Comparison of ENCODE assay signal across 8 cellular contexts in genomic region chr5:56479701-56480304, GRCh38.
DNase-seq lines count a peak whose midpoint lies in the region; ATAC-seq and TF ChIP-seq lines count a peak whose summit lies in the region.

No MANE protein-coding gene starts in this region.

- H4K91ac ChIP-seq in mesenchymal stem cell (ENCODE audit: low read length) = no peak overlapping the region

- peak overlapping the region; percentile 51 to 98 for H3K4ac ChIP-seq in mesenchymal stem cell (ENCODE audit: low read depth in 1 of 2, low read length in 2 of 2)

- no peaks in the 10 kb centered on the region for H4K20me1 ChIP-seq in Karpas-422 (ENCODE audit: insufficient read depth, low read depth, low read length)

- DNase-seq in Karpas-422 = peak; percentile 61
- DNase-seq in astrocyte of the hippocampus (ENCODE audit: low read depth, low spot score) = peak; percentile 27
- DNase-seq in mesenchymal stem cell = no peak
- no peak for DNase-seq in tibial nerve (ENCODE audit: low spot score in 2 of 2)
- no peak for DNase-seq in NCI-H748 treated with DMSO at 0.1 percent for 48 hours (lab: John Stamatoyannopoulos, UW)
- DNase-seq in NK-92 (lab: John Stamatoyannopoulos, UW; ENCODE audit: unreplicated experiment) = no peak

- peak overlapping the region; percentile 79 to 84 for H3K18ac ChIP-seq in mesenchymal stem cell (ENCODE audit: low read depth in 1 of 2, low read length in 2 of 2)

- H3K9ac ChIP-seq in Karpas-422 (ENCODE audit: low read length) (peak overlapping the region; percentile 81), mesenchymal stem cell (ENCODE audit: low read length) (peak overlapping the region; percentile 86)

- H2BK15ac ChIP-seq in mesenchymal stem cell (ENCODE audit: low read depth, poor library complexity, severe bottlenecking) = no peak overlapping the region

- WGBS in mesenchymal stem cell = 77% methylated on average over 12 of the region's 12 CpGs
- 29 to 36% methylated on average over 12 of the region's 12 CpGs for WGBS in tibial nerve, 2 donors

- H3K4me1 ChIP-seq in Karpas-422 (ENCODE audit: low read length) (peaks cover 42% of the 10 kb centered on the region), mesenchymal stem cell (ENCODE audit: control insufficient read depth, insufficient read depth, low read depth, low read length) (peaks cover 17% of the 10 kb centered on the region), tibial nerve (peaks cover 0 to 47% (median 11%) of the 10 kb centered on the region in 4 donors)

- H2AK5ac ChIP-seq in mesenchymal stem cell (ENCODE audit: low read length, severe bottlenecking) = no peak overlapping the region

- no peak for TF ChIP-seq CTCF in tibial nerve (IDR thresholded peaks at IDR 0.05)

- ATAC-seq in GM18520 (IDR thresholded peaks at IDR 0.05; ENCODE audit: unreplicated experiment) = peak; percentile 38
- no peak for ATAC-seq in GM19328 (IDR thresholded peaks at IDR 0.05; ENCODE audit: unreplicated experiment)

- no peak for TF ChIP-seq POLR2A in tibial nerve (IDR thresholded peaks at IDR 0.05)

- H3K79me1 ChIP-seq in mesenchymal stem cell (replicated peaks; ENCODE audit: low read length, poor library complexity, severe bottlenecking) = peaks cover 2% of the 10 kb centered on the region

- no peak for TF ChIP-seq EP300 in tibial nerve (IDR thresholded peaks at IDR 0.05)

- H3K23ac ChIP-seq in mesenchymal stem cell (ENCODE audit: low read length in 2 of 2) = no peak overlapping the region

- H2BK12ac ChIP-seq in mesenchymal stem cell (ENCODE audit: low read length in 2 of 2) = peak overlapping the region; percentile 23 to 95

- H3K9me3 ChIP-seq in Karpas-422 (ENCODE audit: low read length) (no peaks in the 10 kb centered on the region), mesenchymal stem cell (ENCODE audit: control insufficient read depth, low read length) (no peaks in the 10 kb centered on the region), tibial nerve (no peaks in the 10 kb centered on the region)

- H3K36me3 ChIP-seq in Karpas-422 (ENCODE audit: insufficient read depth, low read length) = no peaks in the 10 kb centered on the region
- H3K36me3 ChIP-seq in mesenchymal stem cell (ENCODE audit: control insufficient read depth in 1 of 2, insufficient read depth in 2 of 2, low read depth in 1 of 2, low read length in 2 of 2) = no peaks in the 10 kb centered on the region
- H3K36me3 ChIP-seq in tibial nerve = no peaks in the 10 kb centered on the region

- H4K8ac ChIP-seq in mesenchymal stem cell (ENCODE audit: low read length) = peak overlapping the region; percentile 95

- no peaks in the 10 kb centered on the region for H3K79me2 ChIP-seq in Karpas-422 (ENCODE audit: low read length)

- peak overlapping the region in 1 of 2 experiments; percentile 62 for H3K14ac ChIP-seq in mesenchymal stem cell (ENCODE audit: low read length in 2 of 2)

- no peak overlapping the region for H2BK5ac ChIP-seq in mesenchymal stem cell (ENCODE audit: low read depth, low read length, poor library complexity, severe bottlenecking)

- H3K4me2 ChIP-seq in Karpas-422 (ENCODE audit: low read depth, low read length, poor library complexity, severe bottlenecking) = peak overlapping the region; percentile 98
- peak overlapping the region; percentile 15 for H3K4me2 ChIP-seq in mesenchymal stem cell (ENCODE audit: low read length, poor library complexity, severe bottlenecking)

- H2AFZ ChIP-seq in Karpas-422 (ENCODE audit: low read length) (peak overlapping the region; percentile 93), mesenchymal stem cell (ENCODE audit: low read depth, low read length) (no peak overlapping the region)

- no peaks in the 10 kb centered on the region for H3K9me2 ChIP-seq in Karpas-422 (replicated peaks; ENCODE audit: insufficient read depth, low read length)

- H3K4me3 ChIP-seq in Karpas-422 (ENCODE audit: low read length) = peak overlapping the region; percentile 80
- H3K4me3 ChIP-seq in mesenchymal stem cell (ENCODE audit: insufficient read depth in 1 of 2, low read depth in 1 of 2, low read length in 2 of 2) = no peak overlapping the region
- peak overlapping the region in 2 of 4 donors; percentile 57 to 76 for H3K4me3 ChIP-seq in tibial nerve

- H3K27me3 ChIP-seq in Karpas-422 (ENCODE audit: low read length) (no peaks in the 10 kb centered on the region), mesenchymal stem cell (ENCODE audit: control insufficient read depth in 1 of 2, insufficient read depth in 1 of 2, low read length in 2 of 2) (peaks cover 0 to 3% of the 10 kb centered on the region in 2 experiments), tibial nerve (no peaks in the 10 kb centered on the region)

- H3K27ac ChIP-seq in Karpas-422 (ENCODE audit: low read length) = peak overlapping the region; percentile 73
- H3K27ac ChIP-seq in mesenchymal stem cell (ENCODE audit: low read length, poor library complexity, severe bottlenecking) = peak overlapping the region; percentile 6
- H3K27ac ChIP-seq in tibial nerve = peak overlapping the region; percentile 93 to 98 (median 97)

- no peak overlapping the region for H2BK120ac ChIP-seq in mesenchymal stem cell (ENCODE audit: low read depth, low read length)

Comparison
In these comparisons a context has a peak if more than half of its experiments do, and no peak if none do; other contexts are left out.
1. DNase-seq: peak in Karpas-422 (single experiment) and astrocyte of the hippocampus (single experiment); none in mesenchymal stem cell (single experiment), tibial nerve (0 of 2), NCI-H748 treated with DMSO at 0.1 percent for 48 hours (single experiment) and NK-92 (single experiment).
2. H3K27ac ChIP-seq: peak in every context shown above with its lines; median percentile 97 in tibial nerve; 73 in Karpas-422; 6 in mesenchymal stem cell.